ENCODE assay signal across 19 cellular contexts in the genomic region with DNA sequence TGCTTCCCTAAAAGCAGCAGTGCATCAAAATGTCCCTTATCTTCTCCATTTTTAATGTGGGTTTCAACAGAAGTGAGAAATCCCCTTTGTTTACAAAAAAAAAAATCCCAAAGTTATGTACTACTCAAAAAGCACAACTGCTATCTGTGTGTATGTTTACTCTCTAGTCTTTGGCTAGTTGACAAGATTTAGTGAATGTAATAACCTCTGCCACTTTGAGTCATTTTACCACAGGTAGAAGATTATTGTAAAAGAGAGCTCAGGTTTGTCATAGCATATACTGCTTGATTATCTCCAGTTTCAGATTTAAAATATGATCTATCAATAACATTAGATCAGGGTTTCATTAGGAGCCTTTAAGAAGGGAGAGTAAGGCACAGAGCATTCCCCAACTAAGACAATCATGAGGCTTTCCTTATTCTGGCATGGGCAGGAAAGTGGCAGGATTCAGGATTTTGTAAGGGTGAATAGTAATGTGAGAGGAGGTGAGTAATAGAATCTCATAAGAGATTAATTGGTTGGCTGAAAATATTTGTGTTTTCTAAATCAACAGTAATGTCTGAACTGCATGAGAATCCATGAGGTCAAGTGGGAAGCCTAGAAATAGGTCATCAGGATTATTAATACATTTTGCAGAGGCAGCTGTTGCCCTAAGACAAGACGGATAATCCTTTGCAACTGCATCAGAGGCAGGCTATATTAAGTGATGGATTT.
"Had no signal": no experiment of that assay in that cellular context is flagged by ENCODE, and none has a peak within 500 bp of the region (broad histone marks: within the 10 kb centered on the region; RNA-seq: fewer than 3 reads in every experiment).

No MANE protein-coding gene starts in this region.

- DNase-seq: naive thymus-derived CD4-positive, alpha-beta T cell; natural killer cell; occipital lobe; ovary; posterior cingulate gyrus; psoas muscle; right cardiac atrium; right lobe of liver; sigmoid colon; stimulated activated CD4-positive, alpha-beta T cell treated with anti-CD3 and anti-CD28 coated beads, Interleukin-15, amount 100 ng/mL, for 24 hours; stimulated activated CD4-positive, alpha-beta T cell treated with anti-CD3 and anti-CD28 coated beads, Interleukin-2, amount 100 ng/mL, for 24 hours; stimulated activated CD4-positive, alpha-beta T cell treated with anti-CD3 and anti-CD28 coated beads, Interleukin-2, amount 100 ng/mL, for 48 hours; stimulated activated CD4-positive, alpha-beta T cell treated with anti-CD3 and anti-CD28 coated beads, Interleukin-4, amount 100 ng/mL, for 24 hours; stimulated activated naive B cell treated with anti-CD40 and anti-IgM and Interleukin-4, amounts not matched to agents 10 μg/mL and 1 μg/mL and 100 μg/mL, for 72 hours; stimulated activated naive CD4-positive, alpha-beta T cell treated with Interleukin-2 at 50 U/mL for 16 hours; stomach; thyroid gland; trophoblast cell; upper lobe of left lung had no signal
